In the genomic region with DNA sequence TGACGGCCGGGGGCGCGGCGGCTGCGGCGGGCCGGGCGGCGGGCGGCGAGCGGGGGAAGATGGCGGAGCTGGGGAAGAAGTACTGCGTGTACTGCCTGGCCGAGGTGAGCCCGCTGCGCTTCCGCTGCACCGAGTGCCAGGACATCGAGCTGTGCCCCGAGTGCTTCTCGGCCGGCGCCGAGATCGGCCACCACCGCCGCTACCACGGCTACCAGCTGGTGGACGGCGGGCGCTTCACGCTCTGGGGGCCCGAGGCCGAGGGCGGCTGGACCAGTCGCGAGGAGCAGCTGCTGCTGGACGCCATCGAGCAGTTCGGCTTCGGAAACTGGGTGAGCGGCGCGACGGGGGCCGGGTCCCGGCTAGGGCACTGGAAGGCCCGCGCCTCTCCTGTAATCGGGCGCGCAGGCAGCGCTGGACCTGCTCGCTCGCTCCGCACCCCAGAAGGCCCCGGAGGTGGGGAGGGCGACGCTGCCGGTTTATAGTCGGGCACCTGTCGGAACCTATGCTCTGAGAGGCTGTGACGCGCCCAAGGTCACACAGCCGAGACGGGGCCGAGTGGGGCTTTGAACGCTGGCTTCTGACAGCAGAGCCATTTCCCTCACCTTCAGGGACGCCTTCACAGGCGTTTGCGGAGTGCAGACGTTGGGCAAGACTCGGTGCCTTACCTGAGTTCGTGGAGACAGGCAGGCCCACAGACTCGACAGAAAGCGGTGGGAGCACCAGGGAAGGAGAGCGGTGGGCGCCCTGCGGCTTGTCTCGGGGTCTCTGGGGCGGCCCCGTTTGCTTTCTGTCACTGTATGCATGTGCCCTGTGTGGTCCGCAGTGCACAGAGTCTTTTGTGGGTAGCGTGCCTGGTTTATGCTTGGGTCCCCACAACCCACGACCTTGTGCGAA, we compare ENCODE assay signal across 8 cellular contexts. TPM values are rescaled to one million over a fixed set of nuclear protein-coding genes. Genes with fewer than 3 reads are reported as not detected.
A peak's percentile ranks its signal among the peaks of the same experiment; 100 is the strongest.
DNase-seq lines count a peak whose midpoint lies in the region; ATAC-seq and TF ChIP-seq lines count a peak whose summit lies in the region.

No MANE protein-coding gene starts in this region.

- H3K27ac Mint-ChIP-seq in osteocyte (ENCODE audit: unreplicated experiment) = peak overlapping the region; percentile 69

- peak; percentile 25 for DNase-seq in NCI-H1105 treated with DMSO at 0.1 percent for 48 hours (lab: John Stamatoyannopoulos, UW)
- no peak for DNase-seq in NCI-H1105 (lab: John Stamatoyannopoulos, UW)
- DNase-seq in OCI-M1 (lab: John Stamatoyannopoulos, UW) = peak; percentile 55
- DNase-seq in activated T-helper 1 cell treated with anti-CD3 and anti-CD28 coated beads, Interleukin-2, amount 50 U/mL, for 16 hours (ENCODE audit: low read depth in 1 of 2, low spot score in 1 of 2) = peak; percentile 35 to 38
- DNase-seq in fibroblast of pulmonary artery (ENCODE audit: low read depth) = peak; percentile 47
- peak; percentile 88 for DNase-seq in osteocyte (ENCODE audit: extremely low spot score, unreplicated experiment)
- no peak for DNase-seq in globus pallidus (ENCODE audit: low spot score)

- H3K27me3 Mint-ChIP-seq in osteocyte (ENCODE audit: unreplicated experiment) = no peaks in the 10 kb centered on the region

- H3K9me3 Mint-ChIP-seq in osteocyte (ENCODE audit: unreplicated experiment) = no peaks in the 10 kb centered on the region

- peaks cover 3% of the 10 kb centered on the region for H3K36me3 Mint-ChIP-seq in osteocyte (ENCODE audit: unreplicated experiment)

- TF ChIP-seq CTCF in fibroblast of pulmonary artery (IDR thresholded peaks at IDR 0.05; ENCODE audit: low read length, missing control alignments) = no peak
- no peak for TF ChIP-seq CTCF in osteocyte (IDR thresholded peaks at IDR 0.05)

- peak; percentile 20 for ATAC-seq in HG02798 (IDR thresholded peaks at IDR 0.05; ENCODE audit: poor library complexity, unreplicated experiment)

- peaks cover 41% of the 10 kb centered on the region for H3K4me1 Mint-ChIP-seq in osteocyte (ENCODE audit: unreplicated experiment)

- peak overlapping the region; percentile 85 for H3K4me3 ChIP-seq in fibroblast of pulmonary artery (replicated peaks; ENCODE audit: low read depth, low read length)

- peak overlapping the region; percentile 84 for H3K4me3 Mint-ChIP-seq in osteocyte (ENCODE audit: unreplicated experiment)

RNA-seq across cellular contexts. Expression of a gene that starts 0.6 kb away (rescaled TPM):
- 16.5 and 21.4 TPM in 2 replicates for total RNA-seq in osteocyte

RNA-seq across cellular contexts. Expression of a gene that starts 24.1 kb away (rescaled TPM):
- total RNA-seq in osteocyte = 19.7 and 20.2 TPM in 2 replicates

Comparison
In these comparisons a context has a peak if more than half of its experiments do, and no peak if none do; other contexts are left out.
1. DNase-seq: peak in NCI-H1105 treated with DMSO at 0.1 percent for 48 hours (single experiment), OCI-M1 (single experiment), activated T-helper 1 cell treated with anti-CD3 and anti-CD28 coated beads, Interleukin-2, amount 50 U/mL, for 16 hours (2 of 2), fibroblast of pulmonary artery (single experiment) and osteocyte (single experiment); none in NCI-H1105 (single experiment) and globus pallidus (single experiment).